18 cellular contexts compared by ENCODE assay signal in the genomic region with DNA sequence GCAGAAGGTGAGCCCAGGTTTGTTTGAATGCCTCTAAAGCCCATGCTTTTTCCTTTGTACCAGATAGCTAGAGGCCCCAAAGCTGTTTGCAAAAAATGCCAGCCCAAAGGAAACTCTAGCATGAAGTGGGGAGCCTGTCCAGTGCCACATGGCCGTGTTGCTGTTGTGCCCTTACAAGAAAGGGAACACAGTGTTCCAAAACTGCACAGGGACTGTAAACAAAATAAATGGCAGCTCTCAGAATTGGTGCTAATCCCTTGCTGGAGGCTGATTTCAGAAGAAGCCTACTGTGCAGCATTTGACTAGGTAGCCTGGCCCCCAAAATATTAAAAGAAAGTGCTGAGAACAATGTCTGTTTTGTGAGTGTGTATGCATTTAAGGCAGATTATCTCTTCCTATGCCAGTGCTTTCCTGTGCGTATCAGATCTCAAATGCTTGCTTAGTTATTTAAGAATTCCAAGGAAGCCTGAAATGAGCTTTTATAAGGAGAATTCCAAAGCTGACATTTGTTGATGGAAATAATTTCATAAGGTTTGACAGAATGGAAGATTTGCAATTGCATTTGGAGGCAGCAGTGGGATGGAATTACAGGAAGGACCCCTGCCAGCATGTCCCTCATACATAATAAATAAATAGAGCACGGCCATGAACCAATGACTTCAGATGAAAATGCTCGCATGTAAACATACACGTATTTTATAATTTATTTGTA.
A peak's percentile ranks its signal among the peaks of the same experiment; 100 is the strongest.
DNase-seq lines count a peak whose midpoint lies in the region; ATAC-seq, FAIRE-seq and TF ChIP-seq lines count a peak whose summit lies in the region.
"Had no signal": no experiment of that assay in that cellular context is flagged by ENCODE, and none has a peak within 500 bp of the region (broad histone marks: within the 10 kb centered on the region; RNA-seq: fewer than 3 reads in every experiment).

No MANE protein-coding gene starts in this region.

- H2BK120ac ChIP-seq in mesendoderm (ENCODE audit: low read depth, low read length): no peak overlapping the region

- no peak overlapping the region for H2AK5ac ChIP-seq in mesendoderm (ENCODE audit: low read length)

- H2BK5ac ChIP-seq in mesendoderm (ENCODE audit: low read length): no peak overlapping the region

- no peak overlapping the region for H3K23ac ChIP-seq in mesendoderm (ENCODE audit: low read length)

- H3K79me2 ChIP-seq in HepG2 (ENCODE audit: insufficient read depth, low read length) (no peaks in the 10 kb centered on the region), mesendoderm (ENCODE audit: control insufficient read depth, insufficient read depth, low read length) (no peaks in the 10 kb centered on the region)

- TF ChIP-seq EP300 in HepG2 (IDR thresholded peaks at IDR 0.05; ENCODE audit: low read depth in 2 of 2, low read length in 2 of 2): no peak
- TF ChIP-seq EP300 in HepG2 (CRISPR knock-in tag; IDR thresholded peaks at IDR 0.05; ENCODE audit: borderline replicate concordance): 0 out of 2 replicates have a peak, but pooled peaks have one; percentile 16

- no peak overlapping the region for H3K18ac ChIP-seq in mesendoderm (ENCODE audit: low read length)

- H3K9me3 ChIP-seq in right atrium auricular region: no peaks in the 10 kb centered on the region
- no peaks in the 10 kb centered on the region for H3K9me3 ChIP-seq in HepG2 (ENCODE audit: low read length)
- no peaks in the 10 kb centered on the region for H3K9me3 ChIP-seq in MG63

- H3K4me1 ChIP-seq in right atrium auricular region (peaks cover 0 to 31% of the 10 kb centered on the region in 2 donors), HepG2 (ENCODE audit: insufficient read depth, low read length) (peaks cover 73% of the 10 kb centered on the region), mesendoderm (ENCODE audit: control insufficient read depth, low read depth, low read length) (no peaks in the 10 kb centered on the region)

- WGBS in HepG2 (ENCODE audit: low lambda C conversion rate): 95% methylated on average over 5 of the region's 5 CpGs
- no CpG with 5 or more reads among the region's 5 CpGs for WGBS in mesendoderm (ENCODE audit: extremely low coverage, insufficient coverage, low lambda C conversion rate)

- H3K9me3 Mint-ChIP-seq in osteocyte (ENCODE audit: unreplicated experiment): no peaks in the 10 kb centered on the region

- H2BK15ac ChIP-seq in mesendoderm (replicated peaks; ENCODE audit: low read depth): no peak overlapping the region

- POLR2A ChIA-PET in HepG2 (lab: Yijun Ruan, JAX): interaction anchor here (1.4 kb wide), 1 partner anchor 10 kb away, joined by 3 read pairs; no protein-coding TSS in a partner anchor

- no peak overlapping the region for H3K4me2 ChIP-seq in HepG2 (ENCODE audit: low read depth, low read length)
- H3K4me2 ChIP-seq in mesendoderm (ENCODE audit: low read length): no peak overlapping the region

- no peak for FAIRE-seq in HepG2 (lab: Jason Lieb, UNC)
- FAIRE-seq: A204.1, RCC 7860 had no signal

- H2AFZ ChIP-seq in HepG2 (ENCODE audit: low read length): no peak overlapping the region

- H3K27me3 ChIP-seq in right atrium auricular region (no peaks in the 10 kb centered on the region), HepG2 (ENCODE audit: control insufficient read depth in 1 of 2, insufficient read depth in 2 of 2, low read length in 2 of 2) (no peaks in the 10 kb centered on the region), MG63 (no peaks in the 10 kb centered on the region), mesendoderm (ENCODE audit: insufficient read depth, low read length, poor library complexity) (no peaks in the 10 kb centered on the region)

- H3K27me3 Mint-ChIP-seq in osteocyte (ENCODE audit: unreplicated experiment): no peaks in the 10 kb centered on the region

- no peak overlapping the region for H3K4ac ChIP-seq in mesendoderm (ENCODE audit: low read depth, low read length)

- DNase-seq in right atrium auricular region (ENCODE audit: low spot score): peak; percentile 18
- DNase-seq in left cardiac atrium: no peak
- no peak for DNase-seq in HepG2 (ENCODE audit: low spot score)
- peak; percentile 15 for DNase-seq in osteocyte (ENCODE audit: extremely low spot score, unreplicated experiment)
- DNase-seq in MG63: no peak
- no peak for DNase-seq in retina
- DNase-seq in mesendoderm: no peak
- DNase-seq: COR-L47, DMS153, EL, HCEC 1CT, NCI-H1436, NCI-H2029 treated with DMSO at 0.1 percent for 48 hours, NCI-H510A treated with DMSO at 0.1 percent for 48 hours had no signal

- TF ChIP-seq CTCF in right atrium auricular region (IDR thresholded peaks at IDR 0.05) (no peak), HepG2 (CRISPR knock-in tag; IDR thresholded peaks at IDR 0.05) (no peak), osteocyte (IDR thresholded peaks at IDR 0.05) (no peak)

- H3K36me3 ChIP-seq in right atrium auricular region: no peaks in the 10 kb centered on the region
- H3K36me3 ChIP-seq in HepG2 (replicated peaks in 1 of 2; ENCODE audit: control insufficient read depth in 1 of 2, insufficient read depth in 2 of 2, low read length in 2 of 2): no peaks in the 10 kb centered on the region
- no peaks in the 10 kb centered on the region for H3K36me3 ChIP-seq in MG63
- H3K36me3 ChIP-seq in mesendoderm (ENCODE audit: control insufficient read depth, insufficient read depth, low read length): no peaks in the 10 kb centered on the region

- no peak overlapping the region for H4K8ac ChIP-seq in mesendoderm (ENCODE audit: low read depth, low read length)

- in situ Hi-C loops in HepG2 (cut with HindIII; ENCODE audit: extremely low pct_ligation_motif_present, low pct_unique_long_range_greater_than_20kb): no loop called here

- H4K5ac ChIP-seq in mesendoderm (ENCODE audit: low read length): no peak overlapping the region

- H3K27ac Mint-ChIP-seq in osteocyte (ENCODE audit: unreplicated experiment): no peak overlapping the region

- no peak for TF ChIP-seq POLR2A in HepG2 (IDR thresholded peaks at IDR 0.05; ENCODE audit: insufficient read depth in 1 of 2, low read depth in 2 of 2, low read length in 2 of 2)

- ATAC-seq in left cardiac atrium (no peak), HepG2 (no peak), esophagus mucosa (no peak)

- H3K4me3 ChIP-seq in right atrium auricular region (no peak overlapping the region), HepG2 (replicated peaks in 1 of 3; ENCODE audit: insufficient read depth in 1 of 3, low read depth in 2 of 3, low read length in 3 of 3) (no peak overlapping the region), MG63 (no peak overlapping the region), mesendoderm (ENCODE audit: low read length) (no peak overlapping the region)

- peaks cover 59% of the 10 kb centered on the region for H3K4me1 Mint-ChIP-seq in osteocyte (ENCODE audit: unreplicated experiment)

- H3K36me3 Mint-ChIP-seq in osteocyte (ENCODE audit: unreplicated experiment): no peaks in the 10 kb centered on the region

- H3K4me3 Mint-ChIP-seq in osteocyte (ENCODE audit: unreplicated experiment): no peak overlapping the region
- H3K4me3 Mint-ChIP-seq: CD14-positive monocyte had no signal

- TF ChIP-seq RAD21 in HepG2 (CRISPR knock-in tag; IDR thresholded peaks at IDR 0.05): no peak

- H3K9ac ChIP-seq in HepG2 (ENCODE audit: insufficient read depth, low read depth, low read length): no peak overlapping the region
- H3K9ac ChIP-seq in mesendoderm (ENCODE audit: low read length): no peak overlapping the region

- no peak overlapping the region for H3K27ac ChIP-seq in right atrium auricular region
- no peak overlapping the region for H3K27ac ChIP-seq in HepG2 (ENCODE audit: extremely low read length, insufficient read depth, low read length)
- no peak overlapping the region for H3K27ac ChIP-seq in mesendoderm (ENCODE audit: low read depth, low read length)

- intact Hi-C loops in left cardiac atrium (cut with DNase I) (no loop called here), HepG2 (cut with micrococcal nuclease; ENCODE audit: unreplicated experiment) (no loop called here)

- H3K56ac ChIP-seq in mesendoderm (ENCODE audit: low read length): no peak overlapping the region

- H4K20me1 ChIP-seq in HepG2 (ENCODE audit: insufficient read depth, low read length): no peaks in the 10 kb centered on the region

- CTCF ChIA-PET in HepG2 (lab: Yijun Ruan, JAX; ENCODE audit: low intra/inter-chr PET ratio, low total read pairs): no interaction called here

- no peaks in the 10 kb centered on the region for H3K79me1 ChIP-seq in mesendoderm (ENCODE audit: low read length)

- BruUV-seq in HepG2 (replicated peaks; lab: Mats Ljungman, UMichigan): no TSS peak

TF ChIP-seq in HepG2, 621 proteins besides CTCF, POLR2A, EP300 and RAD21:
- no peak for TF ChIP-seq NPAS2 (CRISPR knock-in tag; IDR thresholded peaks at IDR 0.05; ENCODE audit: borderline replicate concordance)
- TF ChIP-seq, protein P1, sequence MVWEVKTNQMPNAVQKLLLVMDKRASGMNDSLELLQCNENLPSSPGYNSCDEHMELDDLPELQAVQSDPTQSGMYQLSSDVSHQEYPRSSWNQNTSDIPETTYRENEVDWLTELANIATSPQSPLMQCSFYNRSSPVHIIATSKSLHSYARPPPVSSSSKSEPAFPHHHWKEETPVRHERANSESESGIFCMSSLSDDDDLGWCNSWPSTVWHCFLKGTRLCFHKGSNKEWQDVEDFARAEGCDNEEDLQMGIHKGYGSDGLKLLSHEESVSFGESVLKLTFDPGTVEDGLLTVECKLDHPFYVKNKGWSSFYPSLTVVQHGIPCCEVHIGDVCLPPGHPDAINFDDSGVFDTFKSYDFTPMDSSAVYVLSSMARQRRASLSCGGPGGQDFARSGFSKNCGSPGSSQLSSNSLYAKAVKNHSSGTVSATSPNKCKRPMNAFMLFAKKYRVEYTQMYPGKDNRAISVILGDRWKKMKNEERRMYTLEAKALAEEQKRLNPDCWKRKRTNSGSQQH (CRISPR knock-in tag; IDR thresholded peaks at IDR 0.05; ENCODE audit: low read depth): no peak
- no peak for TF ChIP-seq REXO4 (CRISPR knock-in tag; IDR thresholded peaks at IDR 0.05; ENCODE audit: borderline replicate concordance)
- no peak for TF ChIP-seq ZNF644 (CRISPR knock-in tag; IDR thresholded peaks at IDR 0.05; ENCODE audit: low read depth)
- TF ChIP-seq ZFY (CRISPR knock-in tag; IDR thresholded peaks at IDR 0.05): no peak
- no peak for TF ChIP-seq FOXJ3 (CRISPR knock-in tag; IDR thresholded peaks at IDR 0.05; ENCODE audit: borderline replicate concordance)

Comparison
In these comparisons a context has a peak if more than half of its experiments do, and no peak if none do; other contexts are left out.
1. DNase-seq: peak in right atrium auricular region (single experiment) and osteocyte (single experiment); none in left cardiac atrium (single experiment), HepG2 (single experiment), MG63 (single experiment), retina (single experiment) and mesendoderm (single experiment).